26 cellular contexts compared by ENCODE assay signal in the genomic region with DNA sequence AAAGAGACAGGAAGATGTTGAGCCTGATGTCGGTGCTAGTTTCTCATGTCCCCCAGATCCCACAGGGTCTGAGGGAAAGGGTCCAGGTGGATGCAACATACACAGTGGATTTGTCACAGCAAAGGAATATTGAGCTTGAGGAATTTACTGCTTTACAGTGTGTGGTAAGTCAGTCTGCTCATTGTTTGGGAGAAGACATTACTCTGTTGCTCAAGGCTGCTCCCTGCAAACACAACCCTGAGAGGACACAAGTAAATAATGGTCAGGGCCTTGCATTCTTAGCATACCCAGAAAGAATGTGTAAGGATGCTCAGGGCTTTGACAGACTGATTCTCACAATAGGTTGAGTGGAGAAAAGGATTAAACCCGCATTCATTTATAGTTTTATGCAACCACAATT. TPM values are rescaled to one million over a fixed set of nuclear protein-coding genes. Genes with fewer than 3 reads are reported as not detected.
DNase-seq lines count a peak whose midpoint lies in the region; ATAC-seq and TF ChIP-seq lines count a peak whose summit lies in the region.
"Had no signal": no experiment of that assay in that cellular context is flagged by ENCODE, and none has a peak within 500 bp of the region (broad histone marks: within the 10 kb centered on the region; RNA-seq: fewer than 3 reads in every experiment).

No MANE protein-coding gene starts in this region.

- no peak overlapping the region for H4K91ac ChIP-seq in mesenchymal stem cell (ENCODE audit: low read length)

- no peak overlapping the region for H3K18ac ChIP-seq in mesenchymal stem cell (ENCODE audit: low read depth in 1 of 2, low read length in 2 of 2)

- no peaks in the 10 kb centered on the region for H3K79me1 ChIP-seq in mesenchymal stem cell (replicated peaks; ENCODE audit: low read length, poor library complexity, severe bottlenecking)

- H3K4me1 ChIP-seq in mesenchymal stem cell (ENCODE audit: control insufficient read depth, insufficient read depth, low read depth, low read length) (no peaks in the 10 kb centered on the region), upper lobe of left lung (no peaks in the 10 kb centered on the region)
- H3K4me1 ChIP-seq: tibial nerve had no signal

- H4K8ac ChIP-seq in mesenchymal stem cell (ENCODE audit: low read length): no peak overlapping the region

- H3K4me3 ChIP-seq in choroid plexus epithelial cell (ENCODE audit: low read depth, low read length): no peak overlapping the region
- no peak overlapping the region for H3K4me3 ChIP-seq in mesenchymal stem cell (ENCODE audit: insufficient read depth in 1 of 2, low read depth in 1 of 2, low read length in 2 of 2)
- H3K4me3 ChIP-seq in upper lobe of left lung: no peak overlapping the region
- H3K4me3 ChIP-seq: mucosa of descending colon, tibial nerve had no signal

- H3K9me3 ChIP-seq in mesenchymal stem cell (ENCODE audit: control insufficient read depth, low read length) (no peaks in the 10 kb centered on the region), upper lobe of left lung (no peaks in the 10 kb centered on the region)
- H3K9me3 ChIP-seq: Caco-2, mucosa of descending colon, tibial nerve had no signal

- H3K9ac ChIP-seq in mesenchymal stem cell (ENCODE audit: low read length): no peak overlapping the region

- no peak overlapping the region for H2AFZ ChIP-seq in mesenchymal stem cell (ENCODE audit: low read depth, low read length)

- no peak overlapping the region for H2AK5ac ChIP-seq in mesenchymal stem cell (ENCODE audit: low read length, severe bottlenecking)

- H2BK12ac ChIP-seq in mesenchymal stem cell (ENCODE audit: low read length in 2 of 2): no peak overlapping the region

- no peak for ATAC-seq in upper lobe of left lung (ENCODE audit: low FRiP score in 2 of 2)
- ATAC-seq in GM18511 (IDR thresholded peaks at IDR 0.05; ENCODE audit: unreplicated experiment): no peak
- ATAC-seq: activated CD8-positive, alpha-beta memory T cell treated with anti-CD3 and anti-CD28 coated beads, Interleukin-2, amount 10 ng/mL, durations not matched to agents 7 days and 5 days; activated naive CD8-positive, alpha-beta T cell treated with anti-CD3 and anti-CD28 coated beads, Interleukin-2, amount 50 U/mL, for 24 hours; activated T-cell treated with anti-CD3 and anti-CD28 coated beads, Interleukin-2, amount 50 U/mL, for 4 hours; mucosa of descending colon; natural killer cell treated with Interleukin-12 subunit alpha and Interleukin-12 subunit beta and Interleukin-15 and Interleukin-18, amount 100 ng/mL, for 72 hours; SK-N-SH treated with all-trans-retinoic acid at 6 μM for 48 hours; stimulated activated effector memory CD8-positive, alpha-beta T cell treated with anti-CD3 and anti-CD28 coated beads, Interleukin-12 subunit alpha, Interleukin-12 subunit beta, amount 100 ng/mL, for 72 hours had no signal

- no peak overlapping the region for H3K4me2 ChIP-seq in mesenchymal stem cell (ENCODE audit: low read length, poor library complexity, severe bottlenecking)

- no peak for TF ChIP-seq EP300 in upper lobe of left lung (IDR thresholded peaks at IDR 0.05)

- H3K27me3 ChIP-seq in mesenchymal stem cell (ENCODE audit: control insufficient read depth in 1 of 2, insufficient read depth in 1 of 2, low read length in 2 of 2) (no peaks in the 10 kb centered on the region), upper lobe of left lung (no peaks in the 10 kb centered on the region)
- H3K27me3 ChIP-seq: brain microvascular endothelial cell, tibial nerve had no signal

- H2BK15ac ChIP-seq in mesenchymal stem cell (ENCODE audit: low read depth, poor library complexity, severe bottlenecking): no peak overlapping the region

- H3K27ac ChIP-seq in mesenchymal stem cell (ENCODE audit: low read length, poor library complexity, severe bottlenecking): no peak overlapping the region
- no peak overlapping the region for H3K27ac ChIP-seq in upper lobe of left lung
- H3K27ac ChIP-seq: brain microvascular endothelial cell, C4-2B, tibial nerve had no signal

- no peak overlapping the region for H2BK5ac ChIP-seq in mesenchymal stem cell (ENCODE audit: low read depth, low read length, poor library complexity, severe bottlenecking)

- no peak overlapping the region for H3K14ac ChIP-seq in mesenchymal stem cell (ENCODE audit: low read length in 2 of 2)

- TF ChIP-seq POLR2A in upper lobe of left lung (IDR thresholded peaks at IDR 0.05): no peak

- H3K4ac ChIP-seq in mesenchymal stem cell (ENCODE audit: low read depth in 1 of 2, low read length in 2 of 2): no peak overlapping the region

- WGBS in mesenchymal stem cell: 74% methylated on average over 1 of the region's 2 CpGs
- 68 to 90% methylated on average over 2 of the region's 2 CpGs for WGBS in upper lobe of left lung, 2 donors

- H3K36me3 ChIP-seq in mesenchymal stem cell (ENCODE audit: control insufficient read depth in 1 of 2, insufficient read depth in 2 of 2, low read depth in 1 of 2, low read length in 2 of 2) (no peaks in the 10 kb centered on the region), upper lobe of left lung (no peaks in the 10 kb centered on the region)
- H3K36me3 ChIP-seq: brain microvascular endothelial cell, tibial nerve had no signal

- no peak overlapping the region for H3K23ac ChIP-seq in mesenchymal stem cell (ENCODE audit: low read length in 2 of 2)

- no peak overlapping the region for H2BK120ac ChIP-seq in mesenchymal stem cell (ENCODE audit: low read depth, low read length)

- DNase-seq in M059J (ENCODE audit: low read depth): peak; percentile 28
- DNase-seq in choroid plexus epithelial cell (ENCODE audit: low read depth): peak; percentile 48
- DNase-seq in mesenchymal stem cell: peak; percentile 61
- no peak for DNase-seq in AG20443 (ENCODE audit: low spot score)
- DNase-seq in upper lobe of left lung: no peak
- no peak for DNase-seq in HUDEP-2 (lab: John Stamatoyannopoulos, UW; ENCODE audit: unreplicated experiment in 76 of 76)
- DNase-seq: activated CD4-positive, alpha-beta T cell treated with anti-CD3 and anti-CD28 coated beads, Interleukin-2, amount 50 U/mL, for 4 hours; activated CD8-positive, alpha-beta memory T cell treated with anti-CD3 and anti-CD28 coated beads, Interleukin-2, amount 10 ng/mL, durations not matched to agents 7 days and 5 days; activated naive CD4-positive, alpha-beta T cell; activated naive CD8-positive, alpha-beta T cell treated with anti-CD3 and anti-CD28 coated beads, Interleukin-2, amount 50 U/mL, for 24 hours; activated T-cell treated with anti-CD3 and anti-CD28 coated beads, Interleukin-2, amount 50 U/mL, for 4 hours; brain microvascular endothelial cell; DMS79 treated with DMSO at 0.1 percent for 48 hours; GOT3; kidney; mucosa of descending colon; NCI-H2029; NCI-H526 treated with DMSO at 0.1 percent for 48 hours; NK-92 treated with Interleukin-12 subunit alpha and Interleukin-12 subunit beta, amount 100 ng/mL, for 24 hours had no signal

- TF ChIP-seq CTCF in choroid plexus epithelial cell (conservative IDR thresholded peaks at IDR 0.05; ENCODE audit: low read depth, low read length) (no peak), upper lobe of left lung (IDR thresholded peaks at IDR 0.05) (no peak)

RNA-seq across cellular contexts. Expression of a gene that starts 7.3 kb away (rescaled TPM):
- 18.1 and 31.0 TPM in 2 replicates for total RNA-seq in M059J (2014; rRNA removed; shearing (Covaris generic))
- 77.9 TPM for polyA plus RNA-seq in mesenchymal stem cell (2013, experiment 1 of 2)
- 78.7 TPM for polyA plus RNA-seq in mesenchymal stem cell (2013, experiment 2 of 2)
- total RNA-seq in upper lobe of left lung: 10 to 100 TPM; 23.0 to 48.2 (median 40.0) TPM

Comparison
In these comparisons a context has a peak if more than half of its experiments do, and no peak if none do; other contexts are left out.
1. DNase-seq: peak in M059J (single experiment), choroid plexus epithelial cell (single experiment) and mesenchymal stem cell (single experiment); none in AG20443 (single experiment), upper lobe of left lung (0 of 2) and HUDEP-2 (0 of 76).